ENCODE assay signal across 8 cellular contexts in the genomic region with DNA sequence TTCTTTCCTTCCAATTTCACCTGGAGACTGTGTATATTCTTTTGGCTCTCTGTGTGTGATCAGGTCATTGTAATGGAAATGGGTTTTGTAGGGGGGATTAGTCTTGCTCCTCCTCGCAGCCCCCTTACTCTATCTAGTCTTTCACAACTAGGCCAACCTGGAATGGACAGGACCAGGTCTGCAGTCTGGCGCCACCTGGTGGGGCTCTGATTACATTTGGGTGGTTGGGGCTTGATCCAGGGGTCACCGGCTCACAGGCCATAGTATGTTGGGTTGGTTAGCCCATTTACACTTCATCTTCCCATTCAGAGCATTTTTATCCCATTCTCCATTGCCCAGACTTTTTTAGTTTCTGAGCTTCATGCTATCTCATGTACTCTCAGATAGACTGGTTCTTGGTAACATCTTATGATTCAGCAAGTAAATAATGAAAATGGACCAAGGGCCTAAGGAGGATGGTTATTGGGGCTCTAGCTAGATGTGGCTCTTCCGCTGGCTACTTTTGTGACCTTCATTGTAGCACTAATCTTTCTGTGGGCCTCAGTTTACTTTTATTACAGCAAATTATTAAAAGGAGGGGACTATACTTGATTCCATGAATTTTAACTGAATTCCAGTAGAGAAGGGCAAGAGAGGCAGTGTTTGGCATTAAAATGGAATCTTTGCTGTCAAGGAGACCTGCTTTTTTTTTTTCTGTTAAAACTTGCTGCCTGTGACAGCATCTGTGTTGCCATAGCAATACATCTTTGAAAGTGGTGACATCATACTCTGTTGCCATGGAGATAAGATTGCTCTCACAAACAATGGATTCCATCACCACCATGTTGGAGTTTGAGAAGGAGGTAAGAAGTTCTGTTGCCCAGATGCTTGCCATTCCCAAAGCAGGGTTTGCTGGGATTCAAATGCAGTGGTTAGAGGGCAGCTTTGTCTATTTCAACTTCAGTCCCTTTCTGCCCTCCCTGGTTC.
DNase-seq lines count a peak whose midpoint lies in the region; ATAC-seq and TF ChIP-seq lines count a peak whose summit lies in the region.

No MANE protein-coding gene starts in this region.

- H3K27ac ChIP-seq in foreskin keratinocyte, result no peak overlapping the region
- no peak overlapping the region for H3K27ac ChIP-seq in trophoblast cell (ENCODE audit: low read depth, low read length)

- H2BK120ac ChIP-seq in trophoblast cell (ENCODE audit: insufficient read depth, low read length, poor library complexity), result no peak overlapping the region

- H2BK12ac ChIP-seq in trophoblast cell (ENCODE audit: low read length), result no peak overlapping the region

- H4K91ac ChIP-seq in trophoblast cell (ENCODE audit: low read depth, low read length), result no peak overlapping the region

- no CpG with 5 or more reads among the region's 4 CpGs for WGBS in trophoblast cell (ENCODE audit: extremely low coverage, insufficient coverage, insufficient read length)

- H3K9ac ChIP-seq in NT2/D1 (ENCODE audit: insufficient read length, low read depth) (no peak overlapping the region), trophoblast cell (ENCODE audit: low read length) (no peak overlapping the region)

- no peak overlapping the region for H3K14ac ChIP-seq in trophoblast cell (ENCODE audit: low read length)

- H4K8ac ChIP-seq in trophoblast cell (ENCODE audit: low read depth, low read length), result no peak overlapping the region

- H3K79me1 ChIP-seq in trophoblast cell (ENCODE audit: low read length), result no peaks in the 10 kb centered on the region

- no peak overlapping the region for H3K23ac ChIP-seq in trophoblast cell (ENCODE audit: low read length)

- no peak overlapping the region for H2AK5ac ChIP-seq in trophoblast cell (ENCODE audit: low read length)

- no peak overlapping the region for H3K4me3 ChIP-seq in NT2/D1 (ENCODE audit: insufficient read length, low read depth)
- H3K4me3 ChIP-seq in trophoblast cell (ENCODE audit: low read depth, low read length), result no peak overlapping the region

- H3K9me3 ChIP-seq in NT2/D1 (ENCODE audit: insufficient read depth, low read length) (no peaks in the 10 kb centered on the region), trophoblast cell (ENCODE audit: insufficient read depth, low read depth, low read length) (no peaks in the 10 kb centered on the region)

- TF ChIP-seq CTCF in foreskin keratinocyte (conservative IDR thresholded peaks at IDR 0.05), result peak; percentile 76

- peak; percentile 51 for DNase-seq in EL
- peak; percentile 81 for DNase-seq in NT2/D1 (ENCODE audit: low read depth, low spot score)
- DNase-seq in activated T-cell treated with anti-CD3 and anti-CD28 coated beads, Interleukin-2, amount 50 U/mL, for 48 hours, result peak; percentile 77
- DNase-seq in foreskin keratinocyte, result peak in 1 of 2 donors; percentile 38
- DNase-seq in trophoblast cell, result peak; percentile 78 to 95

- no peaks in the 10 kb centered on the region for H3K79me2 ChIP-seq in trophoblast cell (ENCODE audit: control insufficient read depth, insufficient read depth, low read length, poor library complexity)

- H3K4me2 ChIP-seq in trophoblast cell (ENCODE audit: low read length), result no peak overlapping the region

- H3K4ac ChIP-seq in trophoblast cell (ENCODE audit: low read depth, low read length), result no peak overlapping the region

- no peak overlapping the region for H2AFZ ChIP-seq in trophoblast cell (ENCODE audit: insufficient read depth, low read length, poor library complexity)

- no peaks in the 10 kb centered on the region for H3K27me3 ChIP-seq in NT2/D1 (ENCODE audit: insufficient read depth, insufficient read length)
- no peaks in the 10 kb centered on the region for H3K27me3 ChIP-seq in foreskin keratinocyte
- no peaks in the 10 kb centered on the region for H3K27me3 ChIP-seq in trophoblast cell (ENCODE audit: insufficient read depth, low read length)

- no peak overlapping the region for H4K12ac ChIP-seq in trophoblast cell (ENCODE audit: low read depth, low read length)

- H3K4me1 ChIP-seq in NT2/D1 (ENCODE audit: insufficient read depth, insufficient read length), result peaks cover 2% of the 10 kb centered on the region
- no peaks in the 10 kb centered on the region for H3K4me1 ChIP-seq in foreskin keratinocyte
- H3K4me1 ChIP-seq in trophoblast cell (ENCODE audit: control insufficient read depth in 1 of 2, insufficient read depth in 2 of 2, low read length in 2 of 2), result no peaks in the 10 kb centered on the region

- H3K18ac ChIP-seq in trophoblast cell (ENCODE audit: low read length), result no peak overlapping the region

- H2BK5ac ChIP-seq in trophoblast cell (ENCODE audit: low read depth, low read length, poor library complexity), result no peak overlapping the region

- ATAC-seq in HG02642 (IDR thresholded peaks at IDR 0.05; ENCODE audit: poor library complexity, unreplicated experiment) (peak; percentile 70), foreskin keratinocyte (peak; percentile 51), GM18909 (IDR thresholded peaks at IDR 0.05; ENCODE audit: poor library complexity, unreplicated experiment) (no peak), HG02763 (IDR thresholded peaks at IDR 0.05; ENCODE audit: unreplicated experiment) (no peak)

- peaks cover 41% of the 10 kb centered on the region for H3K36me3 ChIP-seq in NT2/D1 (ENCODE audit: insufficient read depth, insufficient read length, low read length)
- peaks cover 35 to 67% of the 10 kb centered on the region in 2 experiments for H3K36me3 ChIP-seq in trophoblast cell (ENCODE audit: control insufficient read depth in 1 of 2, insufficient read depth in 2 of 2, low read length in 2 of 2)

Comparison
In these comparisons a context has a peak if more than half of its experiments do, and no peak if none do; other contexts are left out.
1. ATAC-seq: peak in HG02642 (single experiment) and foreskin keratinocyte (single experiment); none in GM18909 (single experiment) and HG02763 (single experiment).